1 cellular context compared by ENCODE assay signal in genomic region chr19:41323430-41324125, GRCh38.
TF ChIP-seq lines count a peak whose summit lies in the region.

No MANE protein-coding gene starts in this region.

TF ChIP-seq in K562, 482 proteins besides CTCF, POLR2A, EP300 and RAD21 (continued from another document and continues in another):
- TF ChIP-seq STAT6 (CRISPR knock-in tag; IDR thresholded peaks at IDR 0.05) (0 out of 2 replicates have a peak, but pooled peaks have one; percentile 21), EP400 (IDR thresholded peaks at IDR 0.05) (peak; percentile 77; the same call in 1 of the 2 replicates), IRF2 (CRISPR knock-in tag; IDR thresholded peaks at IDR 0.05) (no peak), CHAMP1 (IDR thresholded peaks at IDR 0.05) (no peak), DPF2 (IDR thresholded peaks at IDR 0.05) (peak; percentile 97), SOX6 (IDR thresholded peaks at IDR 0.05) (peak; percentile 74), NFATC3 (IDR thresholded peaks at IDR 0.05) (no peak), CREBBP (IDR thresholded peaks at IDR 0.05; ENCODE audit: low read depth, low read length) (no peak), RBM22 (IDR thresholded peaks at IDR 0.05; ENCODE audit: low read depth, low read length, poor library complexity, severe bottlenecking) (peak; percentile 85), ZNF639 (CRISPR knock-in tag; conservative IDR thresholded peaks at IDR 0.05 in 1 of 2, IDR thresholded peaks at IDR 0.05 in 1 of 2) (peak in 1 of 2 experiments; percentile 91; a peak in 2 of 4 replicates), COPS2 (conservative IDR thresholded peaks at IDR 0.05) (no peak), ZBTB12 (CRISPR knock-in tag; IDR thresholded peaks at IDR 0.05) (no peak), PREB (CRISPR knock-in tag; IDR thresholded peaks at IDR 0.05) (0 out of 2 replicates have a peak, but pooled peaks have one; percentile 30), DDX20 (tag; IDR thresholded peaks at IDR 0.05; ENCODE audit: low read depth) (no peak), ZNF589 (CRISPR knock-in tag; IDR thresholded peaks at IDR 0.05; ENCODE audit: low read depth) (peak; percentile 88; the same call in 1 of the 2 replicates), HDAC8 (tag; IDR thresholded peaks at IDR 0.05) (no peak), THAP7 (CRISPR knock-in tag; IDR thresholded peaks at IDR 0.05) (no peak), ZSCAN32 (CRISPR knock-in tag; IDR thresholded peaks at IDR 0.05) (peak; percentile 56; the same call in 1 of the 2 replicates), PHF20 (IDR thresholded peaks at IDR 0.05; ENCODE audit: partially characterized antibody) (no peak), ZNF408 (CRISPR knock-in tag; IDR thresholded peaks at IDR 0.05; ENCODE audit: low read depth) (no peak), ARID2 (IDR thresholded peaks at IDR 0.05) (no peak), ZNF318 (IDR thresholded peaks at IDR 0.05; ENCODE audit: borderline replicate concordance in 1 of 2, low read depth in 1 of 2) (peak in 1 of 2 experiments; percentile 63; a peak in 2 of 4 replicates), HNRNPH1 (optimal IDR thresholded peaks at IDR 0.05; ENCODE audit: low read depth, low read length) (no peak), JUND (IDR thresholded peaks at IDR 0.05; ENCODE audit: borderline replicate concordance, low read depth, low read length) (peak; percentile 96), JUND (tag; IDR thresholded peaks at IDR 0.05; ENCODE audit: borderline replicate concordance, low read depth, low read length) (peak; percentile 94; the same call in 2 of the 3 replicates), BRF1 (IDR thresholded peaks at IDR 0.05; ENCODE audit: borderline replicate concordance, extremely low read depth, insufficient read length) (no peak), TSC22D4 (tag; IDR thresholded peaks at IDR 0.05) (no peak), EWSR1 (IDR thresholded peaks at IDR 0.05; ENCODE audit: borderline replicate concordance, low read depth, partially characterized antibody) (no peak), NCOA1 (IDR thresholded peaks at IDR 0.05; ENCODE audit: low read depth) (peak; percentile 65; the same call in 1 of the 2 replicates), RBBP5 (IDR thresholded peaks at IDR 0.05; ENCODE audit: borderline replicate concordance, insufficient read depth, low read length, poor library complexity, severe bottlenecking) (peak; percentile 75), MYNN (IDR thresholded peaks at IDR 0.05) (peak; percentile 95), MYNN (CRISPR knock-in tag; IDR thresholded peaks at IDR 0.05) (no peak), TAF9B (IDR thresholded peaks at IDR 0.05; ENCODE audit: partially characterized antibody) (peak; percentile 91), PCBP2 (IDR thresholded peaks at IDR 0.05; ENCODE audit: low read depth, low read length, poor library complexity, severe bottlenecking) (no peak), NCOA2 (IDR thresholded peaks at IDR 0.05; ENCODE audit: partially characterized antibody in 2 of 2) (no peak), HDAC3 (IDR thresholded peaks at IDR 0.05; ENCODE audit: borderline replicate concordance, partially characterized antibody) (peak; percentile 49), ELK1 (CRISPR knock-in tag; IDR thresholded peaks at IDR 0.05) (no peak), GTF2B (IDR thresholded peaks at IDR 0.05; ENCODE audit: extremely low read depth, insufficient read length) (no peak), MAZ (CRISPR knock-in tag; conservative IDR thresholded peaks at IDR 0.05 in 1 of 2, IDR thresholded peaks at IDR 0.05 in 1 of 2) (peak; percentile 85 to 92), GATAD2A (IDR thresholded peaks at IDR 0.05) (peak; percentile 96; the same call in 1 of the 2 replicates), MECOM (CRISPR knock-in tag; IDR thresholded peaks at IDR 0.05) (no peak), NRF1 (conservative IDR thresholded peaks at IDR 0.05 in 1 of 2, IDR thresholded peaks at IDR 0.05 in 1 of 2) (peak; percentile 74 to 79), RCOR1 (IDR thresholded peaks at IDR 0.05; ENCODE audit: borderline replicate concordance in 1 of 2, low read depth in 2 of 2, low read length in 2 of 2) (peak; percentile 38 to 88; a peak in 2 of 4 replicates)
